In the genomic region with DNA sequence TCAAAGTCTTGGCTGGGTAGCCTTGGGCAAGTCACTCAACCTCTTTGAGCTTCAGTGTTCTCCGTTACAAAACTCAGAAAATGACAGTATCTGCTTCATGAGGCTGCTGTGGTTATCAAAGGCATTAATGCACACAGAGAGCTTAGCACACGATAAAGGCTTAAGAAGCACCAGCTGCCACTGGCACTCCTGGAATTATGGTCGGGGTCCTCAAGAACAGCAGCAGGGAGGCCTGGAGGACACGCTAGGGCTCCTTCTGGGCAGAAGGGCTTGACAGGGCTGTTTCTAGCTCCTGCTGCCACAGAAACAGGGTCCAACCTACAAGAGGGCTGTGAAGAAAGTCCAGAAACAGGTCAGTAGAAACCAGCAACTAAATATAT, we compare ENCODE assay signal across 15 cellular contexts. TPM values are rescaled to one million over a fixed set of nuclear protein-coding genes. Genes with fewer than 3 reads are reported as not detected.
DNase-seq lines count a peak whose midpoint lies in the region; ATAC-seq and TF ChIP-seq lines count a peak whose summit lies in the region.
"Had no signal": no experiment of that assay in that cellular context is flagged by ENCODE, and none has a peak within 500 bp of the region (broad histone marks: within the 10 kb centered on the region; RNA-seq: fewer than 3 reads in every experiment).

No MANE protein-coding gene starts in this region.

- H3K4me3 Mint-ChIP-seq in activated T-helper 1 cell treated with anti-CD3 and anti-CD28 coated beads, Interleukin-12 subunit alpha, Interleukin-12 subunit beta, Interleukin-2, Interleukin-4 antibody, amounts not matched to agents 30 ng/mL and 10 ng/mL and 1 ng/mL, durations not matched to agents 14 hours and 24 hours and 36 hours: no peak overlapping the region
- H3K4me3 Mint-ChIP-seq in nephron (no peak overlapping the region), type B pancreatic cell (no peak overlapping the region)
- no peak overlapping the region for H3K4me3 Mint-ChIP-seq in naive thymus-derived CD8-positive, alpha-beta T cell
- H3K4me3 Mint-ChIP-seq: CD4-positive, alpha-beta memory T cell had no signal

- intact Hi-C loops in activated T-helper 1 cell treated with anti-CD3 and anti-CD28 coated beads, Interleukin-12 subunit alpha, Interleukin-12 subunit beta, Interleukin-2, Interleukin-4 antibody, amounts not matched to agents 30 ng/mL and 10 ng/mL and 1 ng/mL, durations not matched to agents 14 hours and 24 hours and 36 hours (cut with micrococcal nuclease): no loop called here

- H3K27ac Mint-ChIP-seq in activated T-helper 1 cell treated with anti-CD3 and anti-CD28 coated beads, Interleukin-12 subunit alpha, Interleukin-12 subunit beta, Interleukin-2, Interleukin-4 antibody, amounts not matched to agents 30 ng/mL and 10 ng/mL and 1 ng/mL, durations not matched to agents 14 hours and 24 hours and 36 hours: peak overlapping the region; percentile 12
- H3K27ac Mint-ChIP-seq in nephron (peak overlapping the region; percentile 64 to 84 (median 73)), type B pancreatic cell (peak overlapping the region; percentile 70)
- H3K27ac Mint-ChIP-seq in naive thymus-derived CD8-positive, alpha-beta T cell: peak overlapping the region in 1 of 10 donors; percentile 57

- ATAC-seq in HG02571 (IDR thresholded peaks at IDR 0.05; ENCODE audit: unreplicated experiment): no peak
- no peak for ATAC-seq in naive thymus-derived CD8-positive, alpha-beta T cell
- ATAC-seq: Panc1 had no signal

- peaks cover 29% of the 10 kb centered on the region for H3K4me1 Mint-ChIP-seq in activated T-helper 1 cell treated with anti-CD3 and anti-CD28 coated beads, Interleukin-12 subunit alpha, Interleukin-12 subunit beta, Interleukin-2, Interleukin-4 antibody, amounts not matched to agents 30 ng/mL and 10 ng/mL and 1 ng/mL, durations not matched to agents 14 hours and 24 hours and 36 hours (ENCODE audit: low read depth)
- H3K4me1 Mint-ChIP-seq in nephron: peaks cover 32% of the 10 kb centered on the region
- peaks cover 21% of the 10 kb centered on the region for H3K4me1 Mint-ChIP-seq in type B pancreatic cell (ENCODE audit: unreplicated experiment)
- H3K4me1 Mint-ChIP-seq in naive thymus-derived CD8-positive, alpha-beta T cell: peaks cover 0 to 20% (median 8%) of the 10 kb centered on the region in 4 donors

- TF ChIP-seq CTCF in nephron (IDR thresholded peaks at IDR 0.05; ENCODE audit: unreplicated experiment in 3 of 3) (no peak), type B pancreatic cell (conservative IDR thresholded peaks at IDR 0.05) (no peak)

- H3K27me3 Mint-ChIP-seq in activated T-helper 1 cell treated with anti-CD3 and anti-CD28 coated beads, Interleukin-12 subunit alpha, Interleukin-12 subunit beta, Interleukin-2, Interleukin-4 antibody, amounts not matched to agents 30 ng/mL and 10 ng/mL and 1 ng/mL, durations not matched to agents 14 hours and 24 hours and 36 hours (ENCODE audit: insufficient read depth): no peaks in the 10 kb centered on the region
- H3K27me3 Mint-ChIP-seq in nephron (ENCODE audit: low read depth) (peaks cover 14% of the 10 kb centered on the region), type B pancreatic cell (no peaks in the 10 kb centered on the region)
- H3K27me3 Mint-ChIP-seq in naive thymus-derived CD8-positive, alpha-beta T cell: no peaks in the 10 kb centered on the region
- H3K27me3 Mint-ChIP-seq: CD4-positive, alpha-beta memory T cell had no signal

- no peaks in the 10 kb centered on the region for H3K9me3 Mint-ChIP-seq in activated T-helper 1 cell treated with anti-CD3 and anti-CD28 coated beads, Interleukin-12 subunit alpha, Interleukin-12 subunit beta, Interleukin-2, Interleukin-4 antibody, amounts not matched to agents 30 ng/mL and 10 ng/mL and 1 ng/mL, durations not matched to agents 14 hours and 24 hours and 36 hours
- no peaks in the 10 kb centered on the region for H3K9me3 Mint-ChIP-seq in nephron
- H3K9me3 Mint-ChIP-seq in type B pancreatic cell: no peaks in the 10 kb centered on the region
- H3K9me3 Mint-ChIP-seq in naive thymus-derived CD8-positive, alpha-beta T cell: no peaks in the 10 kb centered on the region
- H3K9me3 Mint-ChIP-seq: CD4-positive, alpha-beta memory T cell had no signal

- POLR2A ChIA-PET in naive thymus-derived CD8-positive, alpha-beta T cell (lab: Charles Lee): no interaction called here

- DNase-seq in NCI-H524 (lab: John Stamatoyannopoulos, UW): peak; percentile 26 to 84
- DNase-seq in activated T-helper 1 cell treated with anti-CD3 and anti-CD28 coated beads, Interleukin-12 subunit alpha, Interleukin-12 subunit beta, Interleukin-2, Interleukin-4 antibody, amounts not matched to agents 30 ng/mL and 10 ng/mL and 1 ng/mL, durations not matched to agents 14 hours and 24 hours and 36 hours (ENCODE audit: low spot score): no peak
- DNase-seq in type B pancreatic cell (ENCODE audit: extremely low spot score, unreplicated experiment): no peak
- no peak for DNase-seq in GDM1 (lab: John Stamatoyannopoulos, UW)
- no peak for DNase-seq in naive thymus-derived CD8-positive, alpha-beta T cell
- DNase-seq: CD4-positive, alpha-beta memory T cell; DMS79; Karpas-422; NCI-H1694 treated with DMSO at 0.1 percent for 48 hours; NCI-H748 treated with DMSO at 0.1 percent for 48 hours; SIG-M5; SK-N-SH had no signal

- H3K36me3 Mint-ChIP-seq in activated T-helper 1 cell treated with anti-CD3 and anti-CD28 coated beads, Interleukin-12 subunit alpha, Interleukin-12 subunit beta, Interleukin-2, Interleukin-4 antibody, amounts not matched to agents 30 ng/mL and 10 ng/mL and 1 ng/mL, durations not matched to agents 14 hours and 24 hours and 36 hours (ENCODE audit: low read depth): peaks cover 24% of the 10 kb centered on the region
- H3K36me3 Mint-ChIP-seq in nephron (ENCODE audit: low read depth) (no peaks in the 10 kb centered on the region), type B pancreatic cell (no peaks in the 10 kb centered on the region)
- peaks cover 0 to 4% (median 3%) of the 10 kb centered on the region in 3 donors for H3K36me3 Mint-ChIP-seq in naive thymus-derived CD8-positive, alpha-beta T cell

RNA-seq across cellular contexts. Expression of a gene that starts 38.8 kb away (rescaled TPM):
- total RNA-seq in activated T-helper 1 cell treated with anti-CD3 and anti-CD28 coated beads, Interleukin-12 subunit alpha, Interleukin-12 subunit beta, Interleukin-2, Interleukin-4 antibody, amounts not matched to agents 30 ng/mL and 10 ng/mL and 1 ng/mL, durations not matched to agents 14 hours and 24 hours and 36 hours: 78.8 and 87.4 TPM in 2 replicates
- total RNA-seq in type B pancreatic cell (ENCODE audit: low replicate concordance): 7.1 and 16.5 TPM in 2 replicates
- 10 to 100 TPM; 11.4 to 11.7 TPM for total RNA-seq in naive thymus-derived CD8-positive, alpha-beta T cell
- polyA plus RNA-seq in naive thymus-derived CD8-positive, alpha-beta T cell: 1 to 10 TPM in 2 of 3 donors, under 1 TPM in 1; 0.75 to 1.4 (median 1.3) TPM

RNA-seq across cellular contexts. Expression of a gene that starts 50.7 kb away (rescaled TPM):
- total RNA-seq in activated T-helper 1 cell treated with anti-CD3 and anti-CD28 coated beads, Interleukin-12 subunit alpha, Interleukin-12 subunit beta, Interleukin-2, Interleukin-4 antibody, amounts not matched to agents 30 ng/mL and 10 ng/mL and 1 ng/mL, durations not matched to agents 14 hours and 24 hours and 36 hours: 104 TPM in 2 replicates
- total RNA-seq in type B pancreatic cell (ENCODE audit: low replicate concordance): 50.4 and 55.0 TPM in 2 replicates
- total RNA-seq in naive thymus-derived CD8-positive, alpha-beta T cell: 10 to 100 TPM; 54.1 to 61.1 TPM
- 100 to 1,000 TPM in 2 of 3 donors, 10 to 100 TPM in 1; 99.7 to 116 (median 114) TPM for polyA plus RNA-seq in naive thymus-derived CD8-positive, alpha-beta T cell

Comparison
In these comparisons a context has a peak if more than half of its experiments do, and no peak if none do; other contexts are left out.
1. DNase-seq: peak in NCI-H524 (2 of 2); none in activated T-helper 1 cell treated with anti-CD3 and anti-CD28 coated beads, Interleukin-12 subunit alpha, Interleukin-12 subunit beta, Interleukin-2, Interleukin-4 antibody, amounts not matched to agents 30 ng/mL and 10 ng/mL and 1 ng/mL, durations not matched to agents 14 hours and 24 hours and 36 hours (single experiment), type B pancreatic cell (single experiment), GDM1 (single experiment) and naive thymus-derived CD8-positive, alpha-beta T cell (0 of 10).